8 cellular contexts compared by ENCODE assay signal in the genomic region with DNA sequence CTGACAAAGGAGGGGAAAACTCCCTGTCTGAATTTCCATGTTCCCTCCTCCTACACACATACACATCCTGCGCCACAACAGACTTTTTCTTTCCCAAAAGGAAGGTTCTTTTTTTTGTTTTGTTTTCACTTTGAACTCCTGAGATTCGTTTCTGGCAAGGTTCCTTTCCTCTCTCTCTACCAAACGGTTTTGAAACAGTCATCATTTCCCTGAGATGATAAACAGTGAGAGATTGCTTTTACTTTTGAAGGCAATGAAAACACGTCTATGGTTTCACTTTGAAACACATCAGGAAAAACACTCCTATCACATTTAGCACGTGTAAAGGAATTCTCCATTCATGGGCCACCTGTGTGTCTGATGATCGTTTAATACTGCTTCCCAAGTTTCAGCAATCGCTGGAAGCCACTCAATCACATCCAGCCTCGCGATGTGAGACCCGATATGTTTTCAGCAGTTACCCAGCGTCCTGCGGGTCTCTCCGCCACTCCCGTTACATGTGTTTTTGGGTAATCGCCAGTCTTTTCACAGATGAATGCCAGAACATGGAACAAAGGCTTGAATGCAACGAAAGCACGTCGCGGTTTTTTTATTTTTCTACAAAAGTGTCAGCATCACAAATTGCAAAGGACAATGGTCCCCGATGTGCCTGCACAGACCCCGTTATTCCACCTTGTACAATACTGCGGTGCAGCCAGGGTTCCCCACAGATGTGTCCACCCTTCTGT.
DNase-seq lines count a peak whose midpoint lies in the region; ATAC-seq, FAIRE-seq and TF ChIP-seq lines count a peak whose summit lies in the region.

No MANE protein-coding gene starts in this region.

- no peak overlapping the region for H4K91ac ChIP-seq in H9 (ENCODE audit: insufficient read length, low read depth, low read length)

- H3K79me2 ChIP-seq in Karpas-422 (ENCODE audit: low read length): no peaks in the 10 kb centered on the region
- H3K79me2 ChIP-seq in H9 (ENCODE audit: insufficient read depth, low read length): no peaks in the 10 kb centered on the region

- no peak overlapping the region for H2BK20ac ChIP-seq in H9 (ENCODE audit: low read depth, low read length, poor library complexity, severe bottlenecking)

- H2AFZ ChIP-seq in Karpas-422 (ENCODE audit: low read length) (no peak overlapping the region), H9 (ENCODE audit: low read length) (no peak overlapping the region)

- H3K23me2 ChIP-seq in H9 (ENCODE audit: insufficient read length, low read depth, low read length, poor library complexity, severe bottlenecking): no peaks in the 10 kb centered on the region

- H3K4me2 ChIP-seq in Karpas-422 (ENCODE audit: low read depth, low read length, poor library complexity, severe bottlenecking) (peak overlapping the region; percentile 3), H9 (ENCODE audit: insufficient read depth, insufficient read length, low read length) (no peak overlapping the region)

- H3K36me3 ChIP-seq in Karpas-422 (ENCODE audit: insufficient read depth, low read length): no peaks in the 10 kb centered on the region
- H3K36me3 ChIP-seq in ascending aorta: no peaks in the 10 kb centered on the region

- no peak overlapping the region for H3T11ph ChIP-seq in H9 (ENCODE audit: low read length)

- H3K27me3 ChIP-seq in CD4-positive, alpha-beta T cell (ENCODE audit: control insufficient read depth, insufficient read depth, low read length): no peaks in the 10 kb centered on the region
- no peaks in the 10 kb centered on the region for H3K27me3 ChIP-seq in Karpas-422 (ENCODE audit: low read length)
- no peaks in the 10 kb centered on the region for H3K27me3 ChIP-seq in ascending aorta
- no peaks in the 10 kb centered on the region for H3K27me3 ChIP-seq in H9 (ENCODE audit: insufficient read depth, low read length)

- no peaks in the 10 kb centered on the region for H3K27me3 Mint-ChIP-seq in CD4-positive, alpha-beta T cell
- peaks cover 1% of the 10 kb centered on the region for H3K27me3 Mint-ChIP-seq in H9 (ENCODE audit: low read depth)

- no peaks in the 10 kb centered on the region for H3K9me3 ChIP-seq in CD4-positive, alpha-beta T cell (ENCODE audit: control insufficient read depth, low read length)
- no peaks in the 10 kb centered on the region for H3K9me3 ChIP-seq in Karpas-422 (ENCODE audit: low read length)
- no peaks in the 10 kb centered on the region for H3K9me3 ChIP-seq in ascending aorta
- no peaks in the 10 kb centered on the region for H3K9me3 ChIP-seq in H9 (ENCODE audit: control insufficient read depth, low read depth, low read length)

- no peak overlapping the region for H3K4me3 ChIP-seq in Karpas-422 (ENCODE audit: low read length)
- H3K4me3 ChIP-seq in ascending aorta: peak overlapping the region; percentile 51 to 60

- peak; percentile 73 for FAIRE-seq in urothelium cell line (lab: Jason Lieb, UNC)

- H4K20me1 ChIP-seq in Karpas-422 (ENCODE audit: insufficient read depth, low read depth, low read length) (no peaks in the 10 kb centered on the region), H9 (ENCODE audit: control insufficient read depth, insufficient read depth, insufficient read length) (no peaks in the 10 kb centered on the region)

- no peak for ATAC-seq in CD4-positive, alpha-beta T cell (ENCODE audit: poor library complexity)

- CTCF ChIA-PET in CD4-positive, alpha-beta T cell (lab: Charles Lee): no interaction called here

- H3K4me1 Mint-ChIP-seq in CD4-positive, alpha-beta T cell (ENCODE audit: low read depth): peaks cover 10% of the 10 kb centered on the region
- peaks cover 0 to 5% of the 10 kb centered on the region in 2 experiments; a peak in 1 of 4 replicates for H3K4me1 Mint-ChIP-seq in H9

- no peak for DNase-seq in CD4-positive, alpha-beta T cell
- no peak for DNase-seq in Karpas-422
- no peak for DNase-seq in ascending aorta (ENCODE audit: low spot score in 2 of 2)
- DNase-seq in lung microvascular endothelial cell (ENCODE audit: low read depth in 2 of 2): peak; percentile 51 to 89
- DNase-seq in urothelium cell line (ENCODE audit: low spot score): peak; percentile 80
- DNase-seq in H9: no peak
- no peak for DNase-seq in COLO668 (lab: John Stamatoyannopoulos, UW; ENCODE audit: unreplicated experiment)
- DNase-seq in midbrain (lab: John Stamatoyannopoulos, UW): no peak

- H3K4me3 Mint-ChIP-seq in CD4-positive, alpha-beta T cell: peak overlapping the region; percentile 86
- H3K4me3 Mint-ChIP-seq in H9: no peak overlapping the region

- TF ChIP-seq CTCF in CD4-positive, alpha-beta T cell (IDR thresholded peaks at IDR 0.05): no peak
- TF ChIP-seq CTCF in ascending aorta (IDR thresholded peaks at IDR 0.05) (no peak), H9 (conservative IDR thresholded peaks at IDR 0.05) (no peak)

- H3K79me1 ChIP-seq in H9 (ENCODE audit: insufficient read depth, low read depth, low read length, poor library complexity, severe bottlenecking): no peaks in the 10 kb centered on the region

- H3K4ac ChIP-seq in H9 (ENCODE audit: low read depth, low read length): no peak overlapping the region

- no peaks in the 10 kb centered on the region for H3K4me1 ChIP-seq in Karpas-422 (ENCODE audit: low read length)
- H3K4me1 ChIP-seq in ascending aorta: no peaks in the 10 kb centered on the region
- no peaks in the 10 kb centered on the region for H3K4me1 ChIP-seq in H9 (ENCODE audit: insufficient read depth, low read length)

- POLR2A ChIA-PET in CD4-positive, alpha-beta T cell (lab: Charles Lee): no interaction called here

- no peaks in the 10 kb centered on the region for H3K9me2 ChIP-seq in Karpas-422 (replicated peaks; ENCODE audit: insufficient read depth, low read length)

- H3K9ac ChIP-seq in Karpas-422 (ENCODE audit: low read length) (no peak overlapping the region), H9 (ENCODE audit: extremely low read depth, insufficient read length, low read length) (no peak overlapping the region)

- no peak overlapping the region for H4K8ac ChIP-seq in H9 (replicated peaks; ENCODE audit: insufficient read length, low read depth, low read length)

- no peak overlapping the region for H2BK120ac ChIP-seq in H9 (ENCODE audit: low read depth, low read length, poor library complexity, severe bottlenecking)

- no peak overlapping the region for H3K23ac ChIP-seq in H9 (ENCODE audit: insufficient read length, low read depth, low read length)

- H2AK5ac ChIP-seq in H9 (ENCODE audit: insufficient read length, low read length): no peak overlapping the region

- no peak overlapping the region for H2BK12ac ChIP-seq in H9 (ENCODE audit: insufficient read length, low read depth, low read length)

- H4K5ac ChIP-seq in H9 (ENCODE audit: insufficient read length, low read depth, low read length): no peak overlapping the region

- no CpG with 5 or more reads among the region's 22 CpGs for WGBS in H9 (ENCODE audit: extremely low coverage, insufficient read length, low lambda C conversion rate)

- H3K14ac ChIP-seq in H9 (ENCODE audit: insufficient read depth, low read length): no peak overlapping the region

- no peak overlapping the region for H2BK15ac ChIP-seq in H9 (ENCODE audit: low read depth, low read length)

- no peak overlapping the region for H2BK5ac ChIP-seq in H9 (ENCODE audit: insufficient read length, low read length)

- H3K36me3 Mint-ChIP-seq in CD4-positive, alpha-beta T cell (ENCODE audit: low read depth): no peaks in the 10 kb centered on the region
- H3K36me3 Mint-ChIP-seq in H9 (ENCODE audit: insufficient read depth in 1 of 3, low read depth in 3 of 3): no peaks in the 10 kb centered on the region

- no peaks in the 10 kb centered on the region for H3K9me3 Mint-ChIP-seq in CD4-positive, alpha-beta T cell
- H3K9me3 Mint-ChIP-seq in H9: no peaks in the 10 kb centered on the region

- peak overlapping the region; percentile 31 for H3K27ac Mint-ChIP-seq in CD4-positive, alpha-beta T cell
- no peak overlapping the region for H3K27ac Mint-ChIP-seq in H9

- intact Hi-C loops in CD4-positive, alpha-beta T cell (cut with DNase I, micrococcal nuclease): no loop called here
- intact Hi-C loops in ascending aorta (cut with DNase I): no loop called here

- no peak overlapping the region for H3K56ac ChIP-seq in H9 (ENCODE audit: insufficient read length, low read depth, low read length)

- no peak overlapping the region for H3K18ac ChIP-seq in H9 (ENCODE audit: insufficient read length, low read depth, low read length)

- no peak overlapping the region for H3K27ac ChIP-seq in CD4-positive, alpha-beta T cell (ENCODE audit: low read depth, low read length)
- no peak overlapping the region for H3K27ac ChIP-seq in Karpas-422 (ENCODE audit: low read length)
- no peak overlapping the region for H3K27ac ChIP-seq in ascending aorta
- no peak overlapping the region for H3K27ac ChIP-seq in H9 (ENCODE audit: insufficient read length, low read depth, low read length)

Comparison
In these comparisons a context has a peak if more than half of its experiments do, and no peak if none do; other contexts are left out.
1. DNase-seq: peak in lung microvascular endothelial cell (2 of 2) and urothelium cell line (single experiment); none in CD4-positive, alpha-beta T cell (0 of 10), Karpas-422 (single experiment), ascending aorta (0 of 2), H9 (single experiment), COLO668 (single experiment) and midbrain (single experiment).